Comparison of ENCODE assay signal across 8 cellular contexts in genomic region chr7:77199008-77199966, GRCh38. TPM values are rescaled to one million over a fixed set of nuclear protein-coding genes. Genes with fewer than 3 reads are reported as not detected.
DNase-seq lines count a peak whose midpoint lies in the region; ATAC-seq and TF ChIP-seq lines count a peak whose summit lies in the region.

A gene with protein sequence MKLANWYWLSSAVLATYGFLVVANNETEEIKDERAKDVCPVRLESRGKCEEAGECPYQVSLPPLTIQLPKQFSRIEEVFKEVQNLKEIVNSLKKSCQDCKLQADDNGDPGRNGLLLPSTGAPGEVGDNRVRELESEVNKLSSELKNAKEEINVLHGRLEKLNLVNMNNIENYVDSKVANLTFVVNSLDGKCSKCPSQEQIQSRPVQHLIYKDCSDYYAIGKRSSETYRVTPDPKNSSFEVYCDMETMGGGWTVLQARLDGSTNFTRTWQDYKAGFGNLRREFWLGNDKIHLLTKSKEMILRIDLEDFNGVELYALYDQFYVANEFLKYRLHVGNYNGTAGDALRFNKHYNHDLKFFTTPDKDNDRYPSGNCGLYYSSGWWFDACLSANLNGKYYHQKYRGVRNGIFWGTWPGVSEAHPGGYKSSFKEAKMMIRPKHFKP (minus strand): TSS chr7:77199819. CDS start chr7:77199793, 26 bp downstream.

- H3K27ac ChIP-seq in right cardiac atrium (ENCODE audit: low read length) (peak within 1 kb of the TSS; percentile 11), WERI-Rb-1 (no peak within 1 kb of the TSS)

- H3K27me3 Mint-ChIP-seq in activated naive CD8-positive, alpha-beta T cell treated with anti-CD3 and anti-CD28 coated beads, Interleukin-2, amount 10 ng/mL, durations not matched to agents 7 days and 5 days = no peaks in the 10 kb centered on the region

- H3K36me3 Mint-ChIP-seq in activated naive CD8-positive, alpha-beta T cell treated with anti-CD3 and anti-CD28 coated beads, Interleukin-2, amount 10 ng/mL, durations not matched to agents 7 days and 5 days = peaks cover 6% of the 10 kb centered on the region

- no peak for TF ChIP-seq CTCF in GM12875 (IDR thresholded peaks at IDR 0.05; ENCODE audit: borderline replicate concordance, insufficient read depth, low read depth, low read length)
- TF ChIP-seq CTCF in WERI-Rb-1 (IDR thresholded peaks at IDR 0.05; ENCODE audit: low read depth, low read length) = no peak

- peak within 1 kb of the TSS; percentile 93 for H3K4me3 Mint-ChIP-seq in activated naive CD8-positive, alpha-beta T cell treated with anti-CD3 and anti-CD28 coated beads, Interleukin-2, amount 10 ng/mL, durations not matched to agents 7 days and 5 days

- intact Hi-C loops in right cardiac atrium (cut with DNase I) = no loop called here

- 12% methylated on average over 15 of the region's 15 CpGs for WGBS in right cardiac atrium

- H3K9me3 ChIP-seq in right cardiac atrium (ENCODE audit: control insufficient read depth, low read length) = no peaks in the 10 kb centered on the region
- no peaks in the 10 kb centered on the region for H3K9me3 ChIP-seq in WERI-Rb-1 (ENCODE audit: severe bottlenecking)

- H3K4me1 Mint-ChIP-seq in activated naive CD8-positive, alpha-beta T cell treated with anti-CD3 and anti-CD28 coated beads, Interleukin-2, amount 10 ng/mL, durations not matched to agents 7 days and 5 days = peaks cover 44% of the 10 kb centered on the region

- POLR2A ChIA-PET in activated naive CD8-positive, alpha-beta T cell treated with anti-CD3 and anti-CD28 coated beads, Interleukin-2, amount 10 ng/mL, durations not matched to agents 7 days and 5 days (lab: Charles Lee) = interaction anchor here (1.1 to 1.7 kb wide), 4 partner anchors 9 to 48 kb away, joined by 3 to 4 read pairs (median 3); no protein-coding TSS in a partner anchor

- no peaks in the 10 kb centered on the region for H3K9me3 Mint-ChIP-seq in activated naive CD8-positive, alpha-beta T cell treated with anti-CD3 and anti-CD28 coated beads, Interleukin-2, amount 10 ng/mL, durations not matched to agents 7 days and 5 days

- H3K36me3 ChIP-seq in WERI-Rb-1 = no peaks in the 10 kb centered on the region

- DNase-seq in NCI-H2171 treated with DMSO at 0.1 percent for 48 hours (lab: John Stamatoyannopoulos, UW) (peak; percentile 43), right cardiac atrium (peak; percentile 71 to 88 (median 85)), putamen (ENCODE audit: low spot score) (peak; percentile 13), DMS53 (lab: John Stamatoyannopoulos, UW) (no peak), WERI-Rb-1 (no peak), DMS114 treated with DMSO at 0.1 percent for 48 hours (lab: John Stamatoyannopoulos, UW; ENCODE audit: unreplicated experiment) (no peak)
- peak; percentile 53 for DNase-seq in activated naive CD8-positive, alpha-beta T cell treated with anti-CD3 and anti-CD28 coated beads, Interleukin-2, amount 10 ng/mL, durations not matched to agents 7 days and 5 days

- H3K4me3 ChIP-seq in GM12875 (ENCODE audit: low read depth, low read length) (peak within 1 kb of the TSS; percentile 67), right cardiac atrium (ENCODE audit: low read length) (peak within 1 kb of the TSS; percentile 69), WERI-Rb-1 (ENCODE audit: low read depth, low read length) (no peak within 1 kb of the TSS)

- H3K4me1 ChIP-seq in right cardiac atrium (ENCODE audit: control insufficient read depth, insufficient read depth, low read length) = peaks cover 3% of the 10 kb centered on the region

- ATAC-seq in activated naive CD8-positive, alpha-beta T cell treated with anti-CD3 and anti-CD28 coated beads, Interleukin-2, amount 10 ng/mL, durations not matched to agents 7 days and 5 days (ENCODE audit: low read depth) = peak; percentile 86
- peak; percentile 97 to 99 for ATAC-seq in right cardiac atrium

- H3K27ac Mint-ChIP-seq in activated naive CD8-positive, alpha-beta T cell treated with anti-CD3 and anti-CD28 coated beads, Interleukin-2, amount 10 ng/mL, durations not matched to agents 7 days and 5 days = peak within 1 kb of the TSS; percentile 94

- H3K27me3 ChIP-seq in right cardiac atrium (ENCODE audit: control insufficient read depth, insufficient read depth) (no peaks in the 10 kb centered on the region), WERI-Rb-1 (ENCODE audit: insufficient read depth, low read depth, severe bottlenecking) (no peaks in the 10 kb centered on the region)

RNA-seq across cellular contexts. Expression of the gene that starts here (rescaled TPM):
- total RNA-seq in activated naive CD8-positive, alpha-beta T cell treated with anti-CD3 and anti-CD28 coated beads, Interleukin-2, amount 10 ng/mL, durations not matched to agents 7 days and 5 days = 10 to 100 TPM in 1 of 2 experiments, 1 to 10 TPM in 1; 9.6 to 10.7 TPM
- total RNA-seq in right cardiac atrium = 10 to 100 TPM; 28.0 to 31.2 (median 29.8) TPM
- polyA plus RNA-seq in right cardiac atrium = 8.3 TPM

Comparison
In these comparisons a context has a peak if more than half of its experiments do, and no peak if none do; other contexts are left out.
1. DNase-seq: peak in NCI-H2171 treated with DMSO at 0.1 percent for 48 hours (single experiment), activated naive CD8-positive, alpha-beta T cell treated with anti-CD3 and anti-CD28 coated beads, Interleukin-2, amount 10 ng/mL, durations not matched to agents 7 days and 5 days (single experiment), right cardiac atrium (3 of 3) and putamen (single experiment); none in DMS53 (single experiment), WERI-Rb-1 (single experiment) and DMS114 treated with DMSO at 0.1 percent for 48 hours (single experiment).